In genomic region chr22:26291940-26292666, GRCh38 we compare ENCODE assay signal across 1 cellular context.
TF ChIP-seq lines count a peak whose summit lies in the region.

No MANE protein-coding gene starts in this region.

TF ChIP-seq in GM23338, 12 proteins besides CTCF, POLR2A, EP300 and RAD21 (continued from another document):
- TF ChIP-seq, protein P1, sequence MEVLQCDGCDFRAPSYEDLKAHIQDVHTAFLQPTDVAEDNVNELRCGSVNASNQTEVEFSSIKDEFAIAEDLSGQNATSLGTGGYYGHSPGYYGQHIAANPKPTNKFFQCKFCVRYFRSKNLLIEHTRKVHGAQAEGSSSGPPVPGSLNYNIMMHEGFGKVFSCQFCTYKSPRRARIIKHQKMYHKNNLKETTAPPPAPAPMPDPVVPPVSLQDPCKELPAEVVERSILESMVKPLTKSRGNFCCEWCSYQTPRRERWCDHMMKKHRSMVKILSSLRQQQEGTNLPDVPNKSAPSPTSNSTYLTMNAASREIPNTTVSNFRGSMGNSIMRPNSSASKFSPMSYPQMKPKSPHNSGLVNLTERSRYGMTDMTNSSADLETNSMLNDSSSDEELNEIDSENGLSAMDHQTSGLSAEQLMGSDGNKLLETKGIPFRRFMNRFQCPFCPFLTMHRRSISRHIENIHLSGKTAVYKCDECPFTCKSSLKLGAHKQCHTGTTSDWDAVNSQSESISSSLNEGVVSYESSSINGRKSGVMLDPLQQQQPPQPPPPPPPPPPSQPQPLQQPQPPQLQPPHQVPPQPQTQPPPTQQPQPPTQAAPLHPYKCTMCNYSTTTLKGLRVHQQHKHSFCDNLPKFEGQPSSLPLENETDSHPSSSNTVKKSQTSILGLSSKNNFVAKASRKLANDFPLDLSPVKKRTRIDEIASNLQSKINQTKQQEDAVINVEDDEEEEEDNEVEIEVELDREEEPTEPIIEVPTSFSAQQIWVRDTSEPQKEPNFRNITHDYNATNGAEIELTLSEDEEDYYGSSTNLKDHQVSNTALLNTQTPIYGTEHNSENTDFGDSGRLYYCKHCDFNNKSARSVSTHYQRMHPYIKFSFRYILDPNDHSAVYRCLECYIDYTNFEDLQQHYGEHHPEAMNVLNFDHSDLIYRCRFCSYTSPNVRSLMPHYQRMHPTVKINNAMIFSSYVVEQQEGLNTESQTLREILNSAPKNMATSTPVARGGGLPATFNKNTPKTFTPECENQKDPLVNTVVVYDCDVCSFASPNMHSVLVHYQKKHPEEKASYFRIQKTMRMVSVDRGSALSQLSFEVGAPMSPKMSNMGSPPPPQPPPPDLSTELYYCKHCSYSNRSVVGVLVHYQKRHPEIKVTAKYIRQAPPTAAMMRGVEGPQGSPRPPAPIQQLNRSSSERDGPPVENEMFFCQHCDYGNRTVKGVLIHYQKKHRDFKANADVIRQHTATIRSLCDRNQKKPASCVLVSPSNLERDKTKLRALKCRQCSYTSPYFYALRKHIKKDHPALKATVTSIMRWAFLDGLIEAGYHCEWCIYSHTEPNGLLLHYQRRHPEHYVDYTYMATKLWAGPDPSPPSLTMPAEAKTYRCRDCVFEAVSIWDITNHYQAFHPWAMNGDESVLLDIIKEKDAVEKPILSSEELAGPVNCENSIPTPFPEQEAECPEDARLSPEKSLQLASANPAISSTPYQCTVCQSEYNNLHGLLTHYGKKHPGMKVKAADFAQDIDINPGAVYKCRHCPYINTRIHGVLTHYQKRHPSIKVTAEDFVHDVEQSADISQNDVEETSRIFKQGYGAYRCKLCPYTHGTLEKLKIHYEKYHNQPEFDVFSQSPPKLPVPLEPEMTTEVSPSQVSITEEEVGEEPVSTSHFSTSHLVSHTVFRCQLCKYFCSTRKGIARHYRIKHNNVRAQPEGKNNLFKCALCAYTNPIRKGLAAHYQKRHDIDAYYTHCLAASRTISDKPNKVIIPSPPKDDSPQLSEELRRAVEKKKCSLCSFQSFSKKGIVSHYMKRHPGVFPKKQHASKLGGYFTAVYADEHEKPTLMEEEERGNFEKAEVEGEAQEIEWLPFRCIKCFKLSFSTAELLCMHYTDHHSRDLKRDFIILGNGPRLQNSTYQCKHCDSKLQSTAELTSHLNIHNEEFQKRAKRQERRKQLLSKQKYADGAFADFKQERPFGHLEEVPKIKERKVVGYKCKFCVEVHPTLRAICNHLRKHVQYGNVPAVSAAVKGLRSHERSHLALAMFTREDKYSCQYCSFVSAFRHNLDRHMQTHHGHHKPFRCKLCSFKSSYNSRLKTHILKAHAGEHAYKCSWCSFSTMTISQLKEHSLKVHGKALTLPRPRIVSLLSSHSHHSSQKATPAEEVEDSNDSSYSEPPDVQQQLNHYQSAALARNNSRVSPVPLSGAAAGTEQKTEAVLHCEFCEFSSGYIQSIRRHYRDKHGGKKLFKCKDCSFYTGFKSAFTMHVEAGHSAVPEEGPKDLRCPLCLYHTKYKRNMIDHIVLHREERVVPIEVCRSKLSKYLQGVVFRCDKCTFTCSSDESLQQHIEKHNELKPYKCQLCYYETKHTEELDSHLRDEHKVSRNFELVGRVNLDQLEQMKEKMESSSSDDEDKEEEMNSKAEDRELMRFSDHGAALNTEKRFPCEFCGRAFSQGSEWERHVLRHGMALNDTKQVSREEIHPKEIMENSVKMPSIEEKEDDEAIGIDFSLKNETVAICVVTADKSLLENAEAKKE (CRISPR knock-in tag; IDR thresholded peaks at IDR 0.05): no peak
- TF ChIP-seq ZNF331 (CRISPR knock-in tag; IDR thresholded peaks at IDR 0.05; ENCODE audit: low read depth) (no peak), EZH2 (IDR thresholded peaks at IDR 0.05; ENCODE audit: low read depth, unreplicated experiment) (no peak), ETS1 (IDR thresholded peaks at IDR 0.05) (no peak), CREB1 (CRISPR knock-in tag; IDR thresholded peaks at IDR 0.05; ENCODE audit: low read depth) (no peak), NANOG (IDR thresholded peaks at IDR 0.05; ENCODE audit: borderline replicate concordance) (no peak), STAT1 (IDR thresholded peaks at IDR 0.05; ENCODE audit: unreplicated experiment) (no peak), ZNF114 (CRISPR knock-in tag; IDR thresholded peaks at IDR 0.05) (no peak)
